Comparison of ENCODE assay signal across 1 cellular context in the genomic region with DNA sequence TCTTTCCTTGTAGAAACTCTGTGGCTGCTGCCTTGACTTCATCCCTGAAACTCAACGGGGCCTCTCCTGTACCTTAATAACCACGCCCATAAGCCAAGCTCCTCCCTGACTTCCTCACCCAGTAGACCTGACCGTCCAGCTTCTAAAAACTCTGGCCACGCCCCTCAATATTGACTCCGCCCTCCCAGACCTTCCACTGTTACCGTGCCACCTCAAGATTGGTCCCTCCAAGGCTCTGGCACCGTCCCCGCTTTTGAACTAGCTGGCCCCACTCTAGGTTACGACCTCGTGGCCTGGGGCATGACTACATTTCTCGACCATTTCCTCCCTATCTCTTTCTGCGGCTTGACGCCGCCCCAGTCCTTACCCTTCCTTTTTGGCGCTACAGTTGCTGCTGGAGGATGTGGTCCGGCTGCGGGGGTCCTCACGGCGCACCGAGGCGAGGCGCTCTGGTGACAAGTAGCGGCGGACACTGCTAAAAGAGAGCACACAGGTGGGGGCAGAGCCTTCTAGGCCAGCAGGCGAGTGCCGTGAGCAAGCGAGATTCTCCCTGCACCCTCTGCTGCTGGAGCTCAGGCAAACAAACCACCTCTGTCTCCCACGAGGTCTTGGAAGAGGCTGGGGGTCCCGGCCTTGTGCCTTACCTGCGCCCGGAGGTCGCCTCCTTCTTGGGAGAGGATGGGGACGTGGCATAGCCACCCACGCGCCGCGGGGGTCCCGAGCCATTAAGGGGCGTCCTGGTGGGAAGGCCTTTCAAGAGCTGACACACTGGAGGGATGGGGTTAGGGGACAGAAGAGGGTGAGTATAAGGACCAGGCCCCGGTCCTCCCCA.
TF ChIP-seq lines count a peak whose summit lies in the region.

No MANE protein-coding gene starts in this region.

TF ChIP-seq in K562, 482 proteins besides CTCF, POLR2A, EP300 and RAD21 (continued from another document and continues in another):
- TF ChIP-seq, protein P1, sequence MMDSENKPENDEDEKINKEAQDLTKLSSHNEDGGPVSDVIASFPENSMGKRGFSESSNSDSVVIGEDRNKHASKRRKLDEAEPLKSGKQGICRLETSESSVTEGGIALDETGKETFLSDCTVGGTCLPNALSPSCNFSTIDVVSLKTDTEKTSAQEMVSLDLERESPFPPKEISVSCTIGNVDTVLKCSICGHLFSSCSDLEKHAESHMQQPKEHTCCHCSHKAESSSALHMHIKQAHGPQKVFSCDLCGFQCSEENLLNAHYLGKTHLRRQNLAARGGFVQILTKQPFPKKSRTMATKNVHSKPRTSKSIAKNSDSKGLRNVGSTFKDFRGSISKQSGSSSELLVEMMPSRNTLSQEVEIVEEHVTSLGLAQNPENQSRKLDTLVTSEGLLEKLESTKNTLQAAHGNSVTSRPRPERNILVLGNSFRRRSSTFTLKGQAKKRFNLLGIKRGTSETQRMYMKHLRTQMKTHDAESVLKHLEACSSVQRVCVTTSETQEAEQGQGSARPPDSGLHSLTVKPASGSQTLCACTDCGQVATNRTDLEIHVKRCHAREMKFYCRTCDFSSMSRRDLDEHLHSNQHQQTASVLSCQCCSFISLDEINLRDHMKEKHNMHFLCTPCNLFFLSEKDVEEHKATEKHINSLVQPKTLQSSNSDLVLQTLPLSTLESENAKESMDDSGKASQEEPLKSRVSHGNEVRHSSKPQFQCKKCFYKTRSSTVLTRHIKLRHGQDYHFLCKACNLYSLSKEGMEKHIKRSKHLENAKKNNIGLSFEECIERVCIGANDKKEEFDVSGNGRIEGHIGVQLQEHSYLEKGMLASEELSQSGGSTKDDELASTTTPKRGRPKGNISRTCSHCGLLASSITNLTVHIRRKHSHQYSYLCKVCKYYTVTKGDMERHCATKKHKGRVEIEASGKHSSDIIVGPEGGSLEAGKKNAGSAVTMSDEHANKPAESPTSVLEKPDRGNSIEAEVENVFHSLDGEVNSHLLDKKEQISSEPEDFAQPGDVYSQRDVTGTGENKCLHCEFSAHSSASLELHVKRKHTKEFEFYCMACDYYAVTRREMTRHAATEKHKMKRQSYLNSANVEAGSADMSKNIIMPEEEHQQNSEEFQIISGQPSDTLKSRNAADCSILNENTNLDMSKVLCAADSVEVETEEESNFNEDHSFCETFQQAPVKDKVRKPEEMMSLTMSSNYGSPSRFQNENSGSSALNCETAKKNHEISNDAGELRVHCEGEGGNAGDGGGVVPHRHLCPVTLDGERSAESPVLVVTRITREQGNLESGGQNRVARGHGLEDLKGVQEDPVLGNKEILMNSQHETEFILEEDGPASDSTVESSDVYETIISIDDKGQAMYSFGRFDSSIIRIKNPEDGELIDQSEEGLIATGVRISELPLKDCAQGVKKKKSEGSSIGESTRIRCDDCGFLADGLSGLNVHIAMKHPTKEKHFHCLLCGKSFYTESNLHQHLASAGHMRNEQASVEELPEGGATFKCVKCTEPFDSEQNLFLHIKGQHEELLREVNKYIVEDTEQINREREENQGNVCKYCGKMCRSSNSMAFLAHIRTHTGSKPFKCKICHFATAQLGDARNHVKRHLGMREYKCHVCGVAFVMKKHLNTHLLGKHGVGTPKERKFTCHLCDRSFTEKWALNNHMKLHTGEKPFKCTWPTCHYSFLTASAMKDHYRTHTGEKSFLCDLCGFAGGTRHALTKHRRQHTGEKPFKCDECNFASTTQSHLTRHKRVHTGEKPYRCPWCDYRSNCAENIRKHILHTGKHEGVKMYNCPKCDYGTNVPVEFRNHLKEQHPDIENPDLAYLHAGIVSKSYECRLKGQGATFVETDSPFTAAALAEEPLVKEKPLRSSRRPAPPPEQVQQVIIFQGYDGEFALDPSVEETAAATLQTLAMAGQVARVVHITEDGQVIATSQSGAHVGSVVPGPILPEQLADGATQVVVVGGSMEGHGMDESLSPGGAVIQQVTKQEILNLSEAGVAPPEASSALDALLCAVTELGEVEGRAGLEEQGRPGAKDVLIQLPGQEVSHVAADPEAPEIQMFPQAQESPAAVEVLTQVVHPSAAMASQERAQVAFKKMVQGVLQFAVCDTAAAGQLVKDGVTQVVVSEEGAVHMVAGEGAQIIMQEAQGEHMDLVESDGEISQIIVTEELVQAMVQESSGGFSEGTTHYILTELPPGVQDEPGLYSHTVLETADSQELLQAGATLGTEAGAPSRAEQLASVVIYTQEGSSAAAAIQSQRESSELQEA (IDR thresholded peaks at IDR 0.05; ENCODE audit: low read depth): no peak
- TF ChIP-seq JUND (IDR thresholded peaks at IDR 0.05; ENCODE audit: borderline replicate concordance, low read depth, low read length): no peak
- no peak for TF ChIP-seq JUND (tag; IDR thresholded peaks at IDR 0.05; ENCODE audit: borderline replicate concordance, low read depth, low read length)
- no peak for TF ChIP-seq DACH1 (IDR thresholded peaks at IDR 0.05; ENCODE audit: partially characterized antibody)
- TF ChIP-seq BDP1 (IDR thresholded peaks at IDR 0.05; ENCODE audit: insufficient read depth, insufficient read length): no peak
- TF ChIP-seq ZKSCAN8 (CRISPR knock-in tag; IDR thresholded peaks at IDR 0.05): no peak
- no peak for TF ChIP-seq ELF4 (CRISPR knock-in tag; IDR thresholded peaks at IDR 0.05)
- TF ChIP-seq ZNF699 (CRISPR knock-in tag; IDR thresholded peaks at IDR 0.05; ENCODE audit: insufficient replicate concordance): no peak
- TF ChIP-seq CHCHD3 (CRISPR knock-in tag; IDR thresholded peaks at IDR 0.05): no peak
- TF ChIP-seq, protein P2, sequence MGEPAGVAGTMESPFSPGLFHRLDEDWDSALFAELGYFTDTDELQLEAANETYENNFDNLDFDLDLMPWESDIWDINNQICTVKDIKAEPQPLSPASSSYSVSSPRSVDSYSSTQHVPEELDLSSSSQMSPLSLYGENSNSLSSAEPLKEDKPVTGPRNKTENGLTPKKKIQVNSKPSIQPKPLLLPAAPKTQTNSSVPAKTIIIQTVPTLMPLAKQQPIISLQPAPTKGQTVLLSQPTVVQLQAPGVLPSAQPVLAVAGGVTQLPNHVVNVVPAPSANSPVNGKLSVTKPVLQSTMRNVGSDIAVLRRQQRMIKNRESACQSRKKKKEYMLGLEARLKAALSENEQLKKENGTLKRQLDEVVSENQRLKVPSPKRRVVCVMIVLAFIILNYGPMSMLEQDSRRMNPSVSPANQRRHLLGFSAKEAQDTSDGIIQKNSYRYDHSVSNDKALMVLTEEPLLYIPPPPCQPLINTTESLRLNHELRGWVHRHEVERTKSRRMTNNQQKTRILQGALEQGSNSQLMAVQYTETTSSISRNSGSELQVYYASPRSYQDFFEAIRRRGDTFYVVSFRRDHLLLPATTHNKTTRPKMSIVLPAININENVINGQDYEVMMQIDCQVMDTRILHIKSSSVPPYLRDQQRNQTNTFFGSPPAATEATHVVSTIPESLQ (CRISPR knock-in tag; IDR thresholded peaks at IDR 0.05): no peak
- TF ChIP-seq, protein P3, sequence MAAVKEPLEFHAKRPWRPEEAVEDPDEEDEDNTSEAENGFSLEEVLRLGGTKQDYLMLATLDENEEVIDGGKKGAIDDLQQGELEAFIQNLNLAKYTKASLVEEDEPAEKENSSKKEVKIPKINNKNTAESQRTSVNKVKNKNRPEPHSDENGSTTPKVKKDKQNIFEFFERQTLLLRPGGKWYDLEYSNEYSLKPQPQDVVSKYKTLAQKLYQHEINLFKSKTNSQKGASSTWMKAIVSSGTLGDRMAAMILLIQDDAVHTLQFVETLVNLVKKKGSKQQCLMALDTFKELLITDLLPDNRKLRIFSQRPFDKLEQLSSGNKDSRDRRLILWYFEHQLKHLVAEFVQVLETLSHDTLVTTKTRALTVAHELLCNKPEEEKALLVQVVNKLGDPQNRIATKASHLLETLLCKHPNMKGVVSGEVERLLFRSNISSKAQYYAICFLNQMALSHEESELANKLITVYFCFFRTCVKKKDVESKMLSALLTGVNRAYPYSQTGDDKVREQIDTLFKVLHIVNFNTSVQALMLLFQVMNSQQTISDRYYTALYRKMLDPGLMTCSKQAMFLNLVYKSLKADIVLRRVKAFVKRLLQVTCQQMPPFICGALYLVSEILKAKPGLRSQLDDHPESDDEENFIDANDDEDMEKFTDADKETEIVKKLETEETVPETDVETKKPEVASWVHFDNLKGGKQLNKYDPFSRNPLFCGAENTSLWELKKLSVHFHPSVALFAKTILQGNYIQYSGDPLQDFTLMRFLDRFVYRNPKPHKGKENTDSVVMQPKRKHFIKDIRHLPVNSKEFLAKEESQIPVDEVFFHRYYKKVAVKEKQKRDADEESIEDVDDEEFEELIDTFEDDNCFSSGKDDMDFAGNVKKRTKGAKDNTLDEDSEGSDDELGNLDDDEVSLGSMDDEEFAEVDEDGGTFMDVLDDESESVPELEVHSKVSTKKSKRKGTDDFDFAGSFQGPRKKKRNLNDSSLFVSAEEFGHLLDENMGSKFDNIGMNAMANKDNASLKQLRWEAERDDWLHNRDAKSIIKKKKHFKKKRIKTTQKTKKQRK (IDR thresholded peaks at IDR 0.05; ENCODE audit: borderline replicate concordance, low read depth, low read length): no peak
- TF ChIP-seq CBX2 (IDR thresholded peaks at IDR 0.05; ENCODE audit: insufficient read depth, low read length, poor library complexity, severe bottlenecking): no peak
- TF ChIP-seq, protein P4, sequence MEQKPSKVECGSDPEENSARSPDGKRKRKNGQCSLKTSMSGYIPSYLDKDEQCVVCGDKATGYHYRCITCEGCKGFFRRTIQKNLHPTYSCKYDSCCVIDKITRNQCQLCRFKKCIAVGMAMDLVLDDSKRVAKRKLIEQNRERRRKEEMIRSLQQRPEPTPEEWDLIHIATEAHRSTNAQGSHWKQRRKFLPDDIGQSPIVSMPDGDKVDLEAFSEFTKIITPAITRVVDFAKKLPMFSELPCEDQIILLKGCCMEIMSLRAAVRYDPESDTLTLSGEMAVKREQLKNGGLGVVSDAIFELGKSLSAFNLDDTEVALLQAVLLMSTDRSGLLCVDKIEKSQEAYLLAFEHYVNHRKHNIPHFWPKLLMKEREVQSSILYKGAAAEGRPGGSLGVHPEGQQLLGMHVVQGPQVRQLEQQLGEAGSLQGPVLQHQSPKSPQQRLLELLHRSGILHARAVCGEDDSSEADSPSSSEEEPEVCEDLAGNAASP (IDR thresholded peaks at IDR 0.05): no peak
- peak in 1 of 2 experiments; percentile 38; a peak in 2 of 4 replicates for TF ChIP-seq MAZ (CRISPR knock-in tag; conservative IDR thresholded peaks at IDR 0.05 in 1 of 2, IDR thresholded peaks at IDR 0.05 in 1 of 2)
- no peak for TF ChIP-seq SRSF7 (optimal IDR thresholded peaks at IDR 0.05; ENCODE audit: low read depth, low read length)
- no peak for TF ChIP-seq NFYB (IDR thresholded peaks at IDR 0.05; ENCODE audit: extremely low read depth, insufficient read length)
- no peak; the same call in none of the 2 replicates for TF ChIP-seq SP1 (CRISPR knock-in tag; IDR thresholded peaks at IDR 0.05)
- no peak for TF ChIP-seq BRCA1 (IDR thresholded peaks at IDR 0.05)
- TF ChIP-seq BRCA1 (CRISPR knock-in tag; IDR thresholded peaks at IDR 0.05): no peak
- TF ChIP-seq, protein P5, sequence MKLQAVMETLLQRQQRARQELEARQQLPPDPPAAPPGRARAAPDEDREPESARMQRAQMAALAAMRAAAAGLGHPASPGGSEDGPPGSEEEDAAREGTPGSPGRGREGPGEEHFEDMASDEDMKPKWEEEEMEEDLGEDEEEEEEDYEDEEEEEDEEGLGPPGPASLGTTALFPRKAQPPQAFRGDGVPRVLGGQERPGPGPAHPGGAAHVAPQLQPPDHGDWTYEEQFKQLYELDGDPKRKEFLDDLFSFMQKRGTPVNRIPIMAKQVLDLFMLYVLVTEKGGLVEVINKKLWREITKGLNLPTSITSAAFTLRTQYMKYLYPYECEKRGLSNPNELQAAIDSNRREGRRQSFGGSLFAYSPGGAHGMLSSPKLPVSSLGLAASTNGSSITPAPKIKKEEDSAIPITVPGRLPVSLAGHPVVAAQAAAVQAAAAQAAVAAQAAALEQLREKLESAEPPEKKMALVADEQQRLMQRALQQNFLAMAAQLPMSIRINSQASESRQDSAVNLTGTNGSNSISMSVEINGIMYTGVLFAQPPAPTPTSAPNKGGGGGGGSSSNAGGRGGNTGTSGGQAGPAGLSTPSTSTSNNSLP (IDR thresholded peaks at IDR 0.05; ENCODE audit: borderline replicate concordance, low read depth, low read length): no peak
- TF ChIP-seq ESRRA (IDR thresholded peaks at IDR 0.05; ENCODE audit: borderline replicate concordance, low read depth): no peak
- no peak for TF ChIP-seq TCF3 (CRISPR knock-in tag; IDR thresholded peaks at IDR 0.05)
- no peak for TF ChIP-seq PTTG1 (tag; IDR thresholded peaks at IDR 0.05; ENCODE audit: low read depth)
- TF ChIP-seq PHF8 (IDR thresholded peaks at IDR 0.05; ENCODE audit: borderline replicate concordance, low read length): peak; percentile 25; the same call in 1 of the 2 replicates
- TF ChIP-seq ZBED1 (IDR thresholded peaks at IDR 0.05): no peak
- TF ChIP-seq, protein P6, sequence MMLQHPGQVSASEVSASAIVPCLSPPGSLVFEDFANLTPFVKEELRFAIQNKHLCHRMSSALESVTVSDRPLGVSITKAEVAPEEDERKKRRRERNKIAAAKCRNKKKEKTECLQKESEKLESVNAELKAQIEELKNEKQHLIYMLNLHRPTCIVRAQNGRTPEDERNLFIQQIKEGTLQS (IDR thresholded peaks at IDR 0.05): no peak
- TF ChIP-seq, protein P6 (CRISPR knock-in tag; conservative IDR thresholded peaks at IDR 0.05): no peak
- TF ChIP-seq HIVEP1 (CRISPR knock-in tag; IDR thresholded peaks at IDR 0.05): no peak
- TF ChIP-seq, protein P7, sequence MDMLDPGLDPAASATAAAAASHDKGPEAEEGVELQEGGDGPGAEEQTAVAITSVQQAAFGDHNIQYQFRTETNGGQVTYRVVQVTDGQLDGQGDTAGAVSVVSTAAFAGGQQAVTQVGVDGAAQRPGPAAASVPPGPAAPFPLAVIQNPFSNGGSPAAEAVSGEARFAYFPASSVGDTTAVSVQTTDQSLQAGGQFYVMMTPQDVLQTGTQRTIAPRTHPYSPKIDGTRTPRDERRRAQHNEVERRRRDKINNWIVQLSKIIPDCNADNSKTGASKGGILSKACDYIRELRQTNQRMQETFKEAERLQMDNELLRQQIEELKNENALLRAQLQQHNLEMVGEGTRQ (CRISPR knock-in tag; IDR thresholded peaks at IDR 0.05): no peak
- TF ChIP-seq, protein P8, sequence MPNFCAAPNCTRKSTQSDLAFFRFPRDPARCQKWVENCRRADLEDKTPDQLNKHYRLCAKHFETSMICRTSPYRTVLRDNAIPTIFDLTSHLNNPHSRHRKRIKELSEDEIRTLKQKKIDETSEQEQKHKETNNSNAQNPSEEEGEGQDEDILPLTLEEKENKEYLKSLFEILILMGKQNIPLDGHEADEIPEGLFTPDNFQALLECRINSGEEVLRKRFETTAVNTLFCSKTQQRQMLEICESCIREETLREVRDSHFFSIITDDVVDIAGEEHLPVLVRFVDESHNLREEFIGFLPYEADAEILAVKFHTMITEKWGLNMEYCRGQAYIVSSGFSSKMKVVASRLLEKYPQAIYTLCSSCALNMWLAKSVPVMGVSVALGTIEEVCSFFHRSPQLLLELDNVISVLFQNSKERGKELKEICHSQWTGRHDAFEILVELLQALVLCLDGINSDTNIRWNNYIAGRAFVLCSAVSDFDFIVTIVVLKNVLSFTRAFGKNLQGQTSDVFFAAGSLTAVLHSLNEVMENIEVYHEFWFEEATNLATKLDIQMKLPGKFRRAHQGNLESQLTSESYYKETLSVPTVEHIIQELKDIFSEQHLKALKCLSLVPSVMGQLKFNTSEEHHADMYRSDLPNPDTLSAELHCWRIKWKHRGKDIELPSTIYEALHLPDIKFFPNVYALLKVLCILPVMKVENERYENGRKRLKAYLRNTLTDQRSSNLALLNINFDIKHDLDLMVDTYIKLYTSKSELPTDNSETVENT (CRISPR knock-in tag; IDR thresholded peaks at IDR 0.05): no peak
- peak; percentile 41 to 61; a peak in 3 of 4 replicates for TF ChIP-seq FOXK2 (conservative IDR thresholded peaks at IDR 0.05 in 1 of 2, IDR thresholded peaks at IDR 0.05 in 1 of 2; ENCODE audit: low read depth in 2 of 2)
